ENCODE assay signal across 8 cellular contexts in genomic region chrX:106100442-106100841, GRCh38.
"Had no signal": no experiment of that assay in that cellular context is flagged by ENCODE, and none has a peak within 500 bp of the region (broad histone marks: within the 10 kb centered on the region; RNA-seq: fewer than 3 reads in every experiment).

No MANE protein-coding gene starts in this region.

- H3K4me3 ChIP-seq: GM23248, GM23338, HAP-1 had no signal

- H3K36me3 ChIP-seq: HAP-1 had no signal

- H2AFZ ChIP-seq: GM23248, GM23338 had no signal

- H3K4me2 ChIP-seq: GM23338 had no signal

- H3K4me3 Mint-ChIP-seq: GM23338, H9, HFFc6 had no signal

- H3K27ac ChIP-seq: GM23248 had no signal

- H3K9me3 ChIP-seq: HAP-1 had no signal

- H3K27ac Mint-ChIP-seq: GM23338, H9, HFFc6 had no signal

- H3K4me1 Mint-ChIP-seq: GM23338, H9 had no signal

- DNase-seq: GM23248, GOT3, H7, H9, HCEC 1CT, HFFc6 had no signal

- H3K9ac ChIP-seq: GM23248 had no signal

- H3K4me1 ChIP-seq: HAP-1 had no signal
